Comparison of ENCODE assay signal across 18 cellular contexts in genomic region chr3:66411436-66411835, GRCh38.
DNase-seq lines count a peak whose midpoint lies in the region; ATAC-seq and TF ChIP-seq lines count a peak whose summit lies in the region.
"Had no signal": no experiment of that assay in that cellular context is flagged by ENCODE, and none has a peak within 500 bp of the region (broad histone marks: within the 10 kb centered on the region; RNA-seq: fewer than 3 reads in every experiment).

No MANE protein-coding gene starts in this region.

- TF ChIP-seq CTCF in GM10266 (IDR thresholded peaks at IDR 0.05; ENCODE audit: control insufficient read depth, insufficient read depth, low read depth, missing control alignments) (no peak), adrenal gland (IDR thresholded peaks at IDR 0.05) (no peak)

- H3K27ac Mint-ChIP-seq in T-helper 17 cell, result peak overlapping the region; percentile 62
- H3K27ac Mint-ChIP-seq: activated naive CD8-positive, alpha-beta T cell; stimulated activated naive B cell treated with anti-CD40 and anti-IgM and Interleukin-4, amounts not matched to agents 10 μg/mL and 1 μg/mL and 100 μg/mL, for 72 hours had no signal

- no peaks in the 10 kb centered on the region for H3K9me3 ChIP-seq in BLaER1 treated with 17β-estradiol and CSF1 and Interleukin-3, amounts not matched to agents 10 nM and 100 nM (replicated peaks in 1 of 11)
- no peaks in the 10 kb centered on the region for H3K9me3 ChIP-seq in T-helper 17 cell (ENCODE audit: control insufficient read depth, low read length, poor library complexity, severe bottlenecking)
- no peaks in the 10 kb centered on the region for H3K9me3 ChIP-seq in muscle layer of colon (ENCODE audit: low read length)
- no peaks in the 10 kb centered on the region for H3K9me3 ChIP-seq in adrenal gland (replicated peaks in 1 of 3)

- peaks cover 19 to 100% (median 99%) of the 10 kb centered on the region in 10 experiments for H3K4me1 ChIP-seq in BLaER1 treated with 17β-estradiol and CSF1 and Interleukin-3, amounts not matched to agents 10 nM and 100 nM
- H3K4me1 ChIP-seq in muscle layer of colon (ENCODE audit: insufficient read depth, low read length) (peaks cover 93% of the 10 kb centered on the region), adrenal gland (replicated peaks in 1 of 2) (no peaks in the 10 kb centered on the region)

- peak overlapping the region in 6 of 11 experiments; percentile 39 to 79 (median 64); a peak in 12 of 22 replicates for H3K27ac ChIP-seq in BLaER1 treated with 17β-estradiol and CSF1 and Interleukin-3, amounts not matched to agents 10 nM and 100 nM
- peak overlapping the region; percentile 76 for H3K27ac ChIP-seq in muscle layer of colon (ENCODE audit: low read depth, low read length)
- no peak overlapping the region for H3K27ac ChIP-seq in adrenal gland
- H3K27ac ChIP-seq: SK-N-MC had no signal

- WGBS in adrenal gland, 4 donors, result 68 to 72% (median 70%) methylated on average over 7 of the region's 7 CpGs

- TF ChIP-seq POLR2A in erythroblast (IDR thresholded peaks at IDR 0.05; ENCODE audit: low read length), result no peak
- TF ChIP-seq POLR2A in adrenal gland (IDR thresholded peaks at IDR 0.05), result no peak

- ATAC-seq in T-helper 17 cell (no peak), GM18519 (IDR thresholded peaks at IDR 0.05; ENCODE audit: low FRiP score, unreplicated experiment) (no peak)
- ATAC-seq: esophagus mucosa; stimulated activated naive B cell treated with anti-CD40 and anti-IgM and Interleukin-4, amounts not matched to agents 10 μg/mL and 1 μg/mL and 100 μg/mL, for 72 hours had no signal

- H3K4me2 ChIP-seq in BLaER1 treated with 17β-estradiol and CSF1 and Interleukin-3, amounts not matched to agents 10 nM and 100 nM, result peak overlapping the region; percentile 24 to 97 (median 81)

- H3K36me3 ChIP-seq in BLaER1 treated with 17β-estradiol and CSF1 and Interleukin-3, amounts not matched to agents 10 nM and 100 nM, result peaks cover 9 to 87% (median 63%) of the 10 kb centered on the region in 11 experiments; a peak in 20 of 22 replicates
- H3K36me3 ChIP-seq in muscle layer of colon (ENCODE audit: insufficient read depth, low read length), result peaks cover 73% of the 10 kb centered on the region
- H3K36me3 ChIP-seq in adrenal gland (replicated peaks in 1 of 2), result no peaks in the 10 kb centered on the region

- peak overlapping the region in 6 of 11 experiments; percentile 12 to 70 (median 52); a peak in 10 of 22 replicates for H3K9ac ChIP-seq in BLaER1 treated with 17β-estradiol and CSF1 and Interleukin-3, amounts not matched to agents 10 nM and 100 nM
- H3K9ac ChIP-seq in muscle layer of colon (ENCODE audit: low read length), result no peak overlapping the region

- no peaks in the 10 kb centered on the region; a peak in 1 of 22 replicates for H3K27me3 ChIP-seq in BLaER1 treated with 17β-estradiol and CSF1 and Interleukin-3, amounts not matched to agents 10 nM and 100 nM
- H3K27me3 ChIP-seq in muscle layer of colon (ENCODE audit: control insufficient read depth in 1 of 2, insufficient read depth in 2 of 2, low read length in 2 of 2), result no peaks in the 10 kb centered on the region
- no peaks in the 10 kb centered on the region for H3K27me3 ChIP-seq in adrenal gland

- H3K27me3 Mint-ChIP-seq in T-helper 17 cell, result no peaks in the 10 kb centered on the region
- H3K27me3 Mint-ChIP-seq: activated naive CD8-positive, alpha-beta T cell; stimulated activated naive B cell treated with anti-CD40 and anti-IgM and Interleukin-4, amounts not matched to agents 10 μg/mL and 1 μg/mL and 100 μg/mL, for 72 hours had no signal

- peaks cover 2% of the 10 kb centered on the region for H3K36me3 Mint-ChIP-seq in T-helper 17 cell (ENCODE audit: low read depth)
- H3K36me3 Mint-ChIP-seq: activated naive CD8-positive, alpha-beta T cell had no signal

- peaks cover 0 to 79% (median 40%) of the 10 kb centered on the region in 11 experiments; a peak in 17 of 22 replicates for H4K20me1 ChIP-seq in BLaER1 treated with 17β-estradiol and CSF1 and Interleukin-3, amounts not matched to agents 10 nM and 100 nM

- no peak for DNase-seq in T-helper 17 cell
- peak; percentile 65 to 72 for DNase-seq in erythroblast (lab: John Stamatoyannopoulos, UW)
- DNase-seq in GM10266 (ENCODE audit: extremely low spot score), result no peak
- no peak for DNase-seq in adrenal gland
- DNase-seq in LoVo (ENCODE audit: low spot score), result no peak
- DNase-seq: activated CD4-positive, CD25-positive, alpha-beta regulatory T cell; cortex of kidney; HCEC 1CT; NCI-H1417 treated with DMSO at 0.1 percent for 48 hours; NCI-H446 treated with DMSO at 0.1 percent for 48 hours; stimulated activated naive B cell treated with anti-CD40 and anti-IgM and Interleukin-4, amounts not matched to agents 10 μg/mL and 1 μg/mL and 100 μg/mL, for 72 hours had no signal

- intact Hi-C loops in adrenal gland (cut with DNase I), result loop anchor here (2.0 to 10.0 kb wide), 2 partner anchors 401 to 403 kb away; no protein-coding TSS in a partner anchor

- peak overlapping the region in 2 of 10 experiments; percentile 5 to 22; a peak in 2 of 20 replicates for H3K4me3 ChIP-seq in BLaER1 treated with 17β-estradiol and CSF1 and Interleukin-3, amounts not matched to agents 10 nM and 100 nM
- H3K4me3 ChIP-seq in muscle layer of colon (ENCODE audit: low read depth in 1 of 2, low read length in 2 of 2) (no peak overlapping the region), adrenal gland (no peak overlapping the region)
- H3K4me3 ChIP-seq: lung, SK-N-MC had no signal

- H3K4me1 Mint-ChIP-seq in T-helper 17 cell, result peaks cover 12% of the 10 kb centered on the region

- H3K4me3 Mint-ChIP-seq in T-helper 17 cell, result no peak overlapping the region
- H3K4me3 Mint-ChIP-seq: activated naive CD8-positive, alpha-beta T cell; stimulated activated naive B cell treated with anti-CD40 and anti-IgM and Interleukin-4, amounts not matched to agents 10 μg/mL and 1 μg/mL and 100 μg/mL, for 72 hours had no signal

Comparison
In these comparisons a context has a peak if more than half of its experiments do, and no peak if none do; other contexts are left out.
1. H3K27ac ChIP-seq: peak in BLaER1 treated with 17β-estradiol and CSF1 and Interleukin-3, amounts not matched to agents 10 nM and 100 nM (6 of 11) and muscle layer of colon (single experiment); none in adrenal gland (0 of 5).
2. DNase-seq: peak in erythroblast (2 of 2); none in T-helper 17 cell (0 of 3), GM10266 (single experiment), adrenal gland (0 of 7) and LoVo (single experiment).